1 cellular context compared by ENCODE assay signal in genomic region chr2:109517118-109517889, GRCh38.
TF ChIP-seq lines count a peak whose summit lies in the region.

No MANE protein-coding gene starts in this region.

TF ChIP-seq in HepG2, 621 proteins besides CTCF, POLR2A, EP300 and RAD21 (continued from another document and continues in another):
- TF ChIP-seq ZNF18 (CRISPR knock-in tag; IDR thresholded peaks at IDR 0.05; ENCODE audit: insufficient replicate concordance) (no peak), FOXP1 (IDR thresholded peaks at IDR 0.05) (no peak), FOXP1 (CRISPR knock-in tag; IDR thresholded peaks at IDR 0.05) (no peak), ZBTB1 (CRISPR knock-in tag; IDR thresholded peaks at IDR 0.05; ENCODE audit: borderline replicate concordance) (0 out of 2 replicates have a peak, but pooled peaks have one; percentile 64), ZNF205 (CRISPR knock-in tag; IDR thresholded peaks at IDR 0.05) (peak; percentile 40; the same call in 1 of the 2 replicates), PHF5A (CRISPR knock-in tag; IDR thresholded peaks at IDR 0.05; ENCODE audit: low read depth, unreplicated experiment) (no peak), ZNF34 (CRISPR knock-in tag; IDR thresholded peaks at IDR 0.05; ENCODE audit: borderline replicate concordance) (no peak), MTF1 (CRISPR knock-in tag; IDR thresholded peaks at IDR 0.05) (0 out of 2 replicates have a peak, but pooled peaks have one; percentile 63), ZNF136 (CRISPR knock-in tag; IDR thresholded peaks at IDR 0.05; ENCODE audit: low read depth) (peak; percentile 34; the same call in 1 of the 2 replicates), ZNF776 (CRISPR knock-in tag; IDR thresholded peaks at IDR 0.05) (0 out of 2 replicates have a peak, but pooled peaks have one; percentile 4), BCL3 (CRISPR knock-in tag; IDR thresholded peaks at IDR 0.05) (peak; percentile 11; the same call in 1 of the 2 replicates), ZNF549 (CRISPR knock-in tag; IDR thresholded peaks at IDR 0.05) (0 out of 2 replicates have a peak, but pooled peaks have one; percentile 18), ZNF256 (CRISPR knock-in tag; conservative IDR thresholded peaks at IDR 0.05) (0 out of 2 replicates have a peak, but pooled peaks have one; percentile 73), WIZ (CRISPR knock-in tag; IDR thresholded peaks at IDR 0.05) (peak; percentile 76), HOXA7 (CRISPR knock-in tag; IDR thresholded peaks at IDR 0.05) (no peak), ATF5 (CRISPR knock-in tag; IDR thresholded peaks at IDR 0.05; ENCODE audit: low read depth) (no peak), BCLAF1 (IDR thresholded peaks at IDR 0.05) (no peak), HNRNPLL (IDR thresholded peaks at IDR 0.05; ENCODE audit: low read depth, low read length, poor library complexity, severe bottlenecking) (peak; percentile 51), KAT2B (IDR thresholded peaks at IDR 0.05; ENCODE audit: borderline replicate concordance, low read depth, low read length) (no peak), ZNF780A (CRISPR knock-in tag; IDR thresholded peaks at IDR 0.05) (no peak), THAP9 (CRISPR knock-in tag; IDR thresholded peaks at IDR 0.05; ENCODE audit: borderline replicate concordance) (no peak), ZNF704 (CRISPR knock-in tag; IDR thresholded peaks at IDR 0.05; ENCODE audit: borderline replicate concordance) (peak; percentile 93), ZNF800 (CRISPR knock-in tag; IDR thresholded peaks at IDR 0.05) (peak; percentile 62; the same call in 1 of the 2 replicates), RFX5 (IDR thresholded peaks at IDR 0.05; ENCODE audit: low read depth, low read length) (no peak), PLRG1 (conservative IDR thresholded peaks at IDR 0.05) (no peak), ZNF572 (CRISPR knock-in tag; IDR thresholded peaks at IDR 0.05) (peak; percentile 77; the same call in 1 of the 2 replicates), ZNF317 (CRISPR knock-in tag; IDR thresholded peaks at IDR 0.05) (peak; percentile 59; the same call in 1 of the 2 replicates), ZNF710 (CRISPR knock-in tag; IDR thresholded peaks at IDR 0.05; ENCODE audit: borderline replicate concordance) (no peak), CENPT (CRISPR knock-in tag; IDR thresholded peaks at IDR 0.05; ENCODE audit: low read depth) (0 out of 2 replicates have a peak, but pooled peaks have one; percentile 64), REPIN1 (CRISPR knock-in tag; IDR thresholded peaks at IDR 0.05; ENCODE audit: borderline replicate concordance, low read depth) (no peak; the same call in 1 of the 2 replicates), CEBPG (CRISPR knock-in tag; IDR thresholded peaks at IDR 0.05) (no peak), ELF1 (CRISPR knock-in tag; IDR thresholded peaks at IDR 0.05) (peak; percentile 54; the same call in 1 of the 2 replicates), ZNF557 (CRISPR knock-in tag; IDR thresholded peaks at IDR 0.05) (0 out of 2 replicates have a peak, but pooled peaks have one; percentile 59), NR2C2 (CRISPR knock-in tag; IDR thresholded peaks at IDR 0.05; ENCODE audit: borderline replicate concordance) (0 out of 2 replicates have a peak, but pooled peaks have one; percentile 39), ARID5B (CRISPR knock-in tag; IDR thresholded peaks at IDR 0.05) (peak; percentile 26; the same call in 1 of the 2 replicates), ZNF496 (CRISPR knock-in tag; IDR thresholded peaks at IDR 0.05; ENCODE audit: insufficient replicate concordance) (no peak), ARHGAP35 (CRISPR knock-in tag; IDR thresholded peaks at IDR 0.05; ENCODE audit: borderline replicate concordance) (peak; percentile 49; the same call in 1 of the 2 replicates), BHLHE40 (IDR thresholded peaks at IDR 0.05; ENCODE audit: low read length) (no peak), NR2F1 (CRISPR knock-in tag; IDR thresholded peaks at IDR 0.05) (no peak), PHB2 (IDR thresholded peaks at IDR 0.05; ENCODE audit: partially characterized antibody) (no peak)
